Comparison of ENCODE assay signal across 1 cellular context in the genomic region with DNA sequence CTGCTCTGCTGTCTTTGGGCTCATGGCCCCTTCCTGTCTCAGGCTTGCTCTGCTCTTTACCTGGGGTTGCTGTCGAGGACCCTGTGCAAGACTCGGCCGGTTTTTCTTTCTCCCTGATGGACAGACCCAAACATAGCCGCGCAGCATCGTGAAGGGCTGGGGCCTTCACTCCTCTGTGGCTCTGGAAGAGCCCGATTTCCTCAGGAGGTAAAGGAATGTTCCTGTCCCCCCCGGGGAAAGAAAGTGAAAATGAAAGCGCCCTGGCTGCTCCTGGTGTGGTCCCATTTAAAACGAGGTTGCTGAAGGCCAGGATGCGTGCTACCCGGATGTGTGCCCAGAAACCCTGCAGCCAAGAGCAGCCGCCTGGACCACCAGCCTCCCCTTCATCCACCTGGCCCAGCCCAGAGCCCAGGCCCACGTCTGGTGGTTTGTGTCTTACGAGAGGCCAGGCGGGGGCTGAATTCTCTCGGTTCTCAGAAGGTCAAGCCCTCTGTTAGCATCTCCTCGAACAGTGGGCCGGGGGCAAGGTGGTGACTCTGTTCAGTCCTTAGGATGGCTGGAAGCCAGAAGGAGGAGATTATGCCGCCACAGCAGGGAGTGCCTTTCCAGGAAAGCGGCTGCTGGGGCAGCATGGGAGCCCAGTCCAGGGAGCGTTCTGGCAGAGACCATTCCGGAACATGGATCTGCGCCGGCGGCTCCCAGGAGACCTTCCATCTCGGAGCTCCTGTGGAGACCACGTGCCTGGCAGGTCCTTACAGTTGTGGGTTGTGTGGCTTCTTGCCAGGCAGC.
TF ChIP-seq lines count a peak whose summit lies in the region.

No MANE protein-coding gene starts in this region.

TF ChIP-seq in K562, 482 proteins besides CTCF, POLR2A, EP300 and RAD21 (continued from another document and continues in another):
- TF ChIP-seq, protein P1, sequence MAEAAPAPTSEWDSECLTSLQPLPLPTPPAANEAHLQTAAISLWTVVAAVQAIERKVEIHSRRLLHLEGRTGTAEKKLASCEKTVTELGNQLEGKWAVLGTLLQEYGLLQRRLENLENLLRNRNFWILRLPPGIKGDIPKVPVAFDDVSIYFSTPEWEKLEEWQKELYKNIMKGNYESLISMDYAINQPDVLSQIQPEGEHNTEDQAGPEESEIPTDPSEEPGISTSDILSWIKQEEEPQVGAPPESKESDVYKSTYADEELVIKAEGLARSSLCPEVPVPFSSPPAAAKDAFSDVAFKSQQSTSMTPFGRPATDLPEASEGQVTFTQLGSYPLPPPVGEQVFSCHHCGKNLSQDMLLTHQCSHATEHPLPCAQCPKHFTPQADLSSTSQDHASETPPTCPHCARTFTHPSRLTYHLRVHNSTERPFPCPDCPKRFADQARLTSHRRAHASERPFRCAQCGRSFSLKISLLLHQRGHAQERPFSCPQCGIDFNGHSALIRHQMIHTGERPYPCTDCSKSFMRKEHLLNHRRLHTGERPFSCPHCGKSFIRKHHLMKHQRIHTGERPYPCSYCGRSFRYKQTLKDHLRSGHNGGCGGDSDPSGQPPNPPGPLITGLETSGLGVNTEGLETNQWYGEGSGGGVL (CRISPR knock-in tag; IDR thresholded peaks at IDR 0.05) = no peak
- TF ChIP-seq HNRNPH1 (optimal IDR thresholded peaks at IDR 0.05; ENCODE audit: low read depth, low read length) (no peak), ETV6 (IDR thresholded peaks at IDR 0.05; ENCODE audit: borderline replicate concordance in 1 of 2, low read depth in 2 of 2, low read length in 1 of 2) (no peak), ETV6 (CRISPR knock-in tag; IDR thresholded peaks at IDR 0.05; ENCODE audit: borderline replicate concordance) (no peak), NUFIP1 (IDR thresholded peaks at IDR 0.05; ENCODE audit: partially characterized antibody) (no peak), NCOA1 (IDR thresholded peaks at IDR 0.05; ENCODE audit: low read depth) (no peak), MED1 (CRISPR knock-in tag; IDR thresholded peaks at IDR 0.05; ENCODE audit: borderline replicate concordance) (no peak), ZNF408 (CRISPR knock-in tag; IDR thresholded peaks at IDR 0.05; ENCODE audit: low read depth) (no peak), HNRNPL (IDR thresholded peaks at IDR 0.05; ENCODE audit: low read depth, low read length) (no peak), ATF7 (IDR thresholded peaks at IDR 0.05) (no peak), ZNF140 (CRISPR knock-in tag; IDR thresholded peaks at IDR 0.05) (no peak), L3MBTL2 (IDR thresholded peaks at IDR 0.05) (no peak), BRD9 (IDR thresholded peaks at IDR 0.05; ENCODE audit: low read depth, partially characterized antibody) (no peak), ZNF785 (CRISPR knock-in tag; IDR thresholded peaks at IDR 0.05) (no peak), NR2F6 (CRISPR knock-in tag; IDR thresholded peaks at IDR 0.05) (no peak), SRSF9 (IDR thresholded peaks at IDR 0.05; ENCODE audit: borderline replicate concordance, low read depth, low read length) (no peak), ZNF764 (CRISPR knock-in tag; IDR thresholded peaks at IDR 0.05; ENCODE audit: low read depth) (no peak), HSF4 (CRISPR knock-in tag; IDR thresholded peaks at IDR 0.05; ENCODE audit: borderline replicate concordance) (no peak), PHB (CRISPR knock-in tag; IDR thresholded peaks at IDR 0.05) (no peak), FOXK1 (CRISPR knock-in tag; IDR thresholded peaks at IDR 0.05; ENCODE audit: borderline replicate concordance) (0 out of 2 replicates have a peak, but pooled peaks have one; percentile 7), MYNN (IDR thresholded peaks at IDR 0.05) (no peak), MYNN (CRISPR knock-in tag; IDR thresholded peaks at IDR 0.05) (no peak), FOXP1 (CRISPR knock-in tag; IDR thresholded peaks at IDR 0.05) (0 out of 2 replicates have a peak, but pooled peaks have one; percentile 20), EGR1 (conservative IDR thresholded peaks at IDR 0.05) (0 out of 2 replicates have a peak, but pooled peaks have one; percentile 20), ZNF165 (CRISPR knock-in tag; IDR thresholded peaks at IDR 0.05; ENCODE audit: borderline replicate concordance) (no peak), BRF1 (IDR thresholded peaks at IDR 0.05; ENCODE audit: borderline replicate concordance, extremely low read depth, insufficient read length) (no peak), SOX6 (IDR thresholded peaks at IDR 0.05) (no peak), ZNF586 (CRISPR knock-in tag; conservative IDR thresholded peaks at IDR 0.05) (no peak), LEF1 (IDR thresholded peaks at IDR 0.05) (no peak), ZNF431 (CRISPR knock-in tag; IDR thresholded peaks at IDR 0.05) (no peak), GATAD2A (IDR thresholded peaks at IDR 0.05) (no peak), ZNF184 (CRISPR knock-in tag; IDR thresholded peaks at IDR 0.05) (no peak), HDAC1 (IDR thresholded peaks at IDR 0.05) (peak in 1 of 2 experiments; percentile 43; a peak in 1 of 4 replicates), SMAD2 (IDR thresholded peaks at IDR 0.05; ENCODE audit: low read depth, low read length) (no peak), ZNF717 (CRISPR knock-in tag; IDR thresholded peaks at IDR 0.05) (no peak), DMBX1 (CRISPR knock-in tag; IDR thresholded peaks at IDR 0.05; ENCODE audit: borderline replicate concordance) (0 out of 2 replicates have a peak, but pooled peaks have one; percentile 5), ZKSCAN3 (CRISPR knock-in tag; IDR thresholded peaks at IDR 0.05) (no peak), CHD2 (IDR thresholded peaks at IDR 0.05; ENCODE audit: low read depth, low read length) (no peak), KAT7 (CRISPR knock-in tag; IDR thresholded peaks at IDR 0.05; ENCODE audit: borderline replicate concordance) (0 out of 2 replicates have a peak, but pooled peaks have one; percentile 37), ZNF668 (CRISPR knock-in tag; IDR thresholded peaks at IDR 0.05) (no peak), CCNT2 (IDR thresholded peaks at IDR 0.05; ENCODE audit: borderline replicate concordance, extremely low read depth, insufficient read length, low read depth, low read length) (no peak), ZNF76 (CRISPR knock-in tag; IDR thresholded peaks at IDR 0.05; ENCODE audit: borderline replicate concordance) (no peak)
- TF ChIP-seq, protein P2, sequence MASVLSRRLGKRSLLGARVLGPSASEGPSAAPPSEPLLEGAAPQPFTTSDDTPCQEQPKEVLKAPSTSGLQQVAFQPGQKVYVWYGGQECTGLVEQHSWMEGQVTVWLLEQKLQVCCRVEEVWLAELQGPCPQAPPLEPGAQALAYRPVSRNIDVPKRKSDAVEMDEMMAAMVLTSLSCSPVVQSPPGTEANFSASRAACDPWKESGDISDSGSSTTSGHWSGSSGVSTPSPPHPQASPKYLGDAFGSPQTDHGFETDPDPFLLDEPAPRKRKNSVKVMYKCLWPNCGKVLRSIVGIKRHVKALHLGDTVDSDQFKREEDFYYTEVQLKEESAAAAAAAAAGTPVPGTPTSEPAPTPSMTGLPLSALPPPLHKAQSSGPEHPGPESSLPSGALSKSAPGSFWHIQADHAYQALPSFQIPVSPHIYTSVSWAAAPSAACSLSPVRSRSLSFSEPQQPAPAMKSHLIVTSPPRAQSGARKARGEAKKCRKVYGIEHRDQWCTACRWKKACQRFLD (CRISPR knock-in tag; IDR thresholded peaks at IDR 0.05) = no peak
- TF ChIP-seq, protein P3, sequence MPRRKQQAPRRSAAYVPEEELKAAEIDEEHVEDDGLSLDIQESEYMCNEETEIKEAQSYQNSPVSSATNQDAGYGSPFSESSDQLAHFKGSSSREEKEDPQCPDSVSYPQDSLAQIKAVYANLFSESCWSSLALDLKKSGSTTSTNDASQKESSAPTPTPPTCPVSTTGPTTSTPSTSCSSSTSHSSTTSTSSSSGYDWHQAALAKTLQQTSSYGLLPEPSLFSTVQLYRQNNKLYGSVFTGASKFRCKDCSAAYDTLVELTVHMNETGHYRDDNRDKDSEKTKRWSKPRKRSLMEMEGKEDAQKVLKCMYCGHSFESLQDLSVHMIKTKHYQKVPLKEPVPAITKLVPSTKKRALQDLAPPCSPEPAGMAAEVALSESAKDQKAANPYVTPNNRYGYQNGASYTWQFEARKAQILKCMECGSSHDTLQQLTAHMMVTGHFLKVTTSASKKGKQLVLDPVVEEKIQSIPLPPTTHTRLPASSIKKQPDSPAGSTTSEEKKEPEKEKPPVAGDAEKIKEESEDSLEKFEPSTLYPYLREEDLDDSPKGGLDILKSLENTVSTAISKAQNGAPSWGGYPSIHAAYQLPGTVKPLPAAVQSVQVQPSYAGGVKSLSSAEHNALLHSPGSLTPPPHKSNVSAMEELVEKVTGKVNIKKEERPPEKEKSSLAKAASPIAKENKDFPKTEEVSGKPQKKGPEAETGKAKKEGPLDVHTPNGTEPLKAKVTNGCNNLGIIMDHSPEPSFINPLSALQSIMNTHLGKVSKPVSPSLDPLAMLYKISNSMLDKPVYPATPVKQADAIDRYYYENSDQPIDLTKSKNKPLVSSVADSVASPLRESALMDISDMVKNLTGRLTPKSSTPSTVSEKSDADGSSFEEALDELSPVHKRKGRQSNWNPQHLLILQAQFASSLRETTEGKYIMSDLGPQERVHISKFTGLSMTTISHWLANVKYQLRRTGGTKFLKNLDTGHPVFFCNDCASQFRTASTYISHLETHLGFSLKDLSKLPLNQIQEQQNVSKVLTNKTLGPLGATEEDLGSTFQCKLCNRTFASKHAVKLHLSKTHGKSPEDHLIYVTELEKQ (CRISPR knock-in tag; IDR thresholded peaks at IDR 0.05) = no peak
- TF ChIP-seq, protein P4, sequence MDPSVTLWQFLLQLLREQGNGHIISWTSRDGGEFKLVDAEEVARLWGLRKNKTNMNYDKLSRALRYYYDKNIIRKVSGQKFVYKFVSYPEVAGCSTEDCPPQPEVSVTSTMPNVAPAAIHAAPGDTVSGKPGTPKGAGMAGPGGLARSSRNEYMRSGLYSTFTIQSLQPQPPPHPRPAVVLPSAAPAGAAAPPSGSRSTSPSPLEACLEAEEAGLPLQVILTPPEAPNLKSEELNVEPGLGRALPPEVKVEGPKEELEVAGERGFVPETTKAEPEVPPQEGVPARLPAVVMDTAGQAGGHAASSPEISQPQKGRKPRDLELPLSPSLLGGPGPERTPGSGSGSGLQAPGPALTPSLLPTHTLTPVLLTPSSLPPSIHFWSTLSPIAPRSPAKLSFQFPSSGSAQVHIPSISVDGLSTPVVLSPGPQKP (CRISPR knock-in tag; IDR thresholded peaks at IDR 0.05) = no peak
- TF ChIP-seq, protein P5, sequence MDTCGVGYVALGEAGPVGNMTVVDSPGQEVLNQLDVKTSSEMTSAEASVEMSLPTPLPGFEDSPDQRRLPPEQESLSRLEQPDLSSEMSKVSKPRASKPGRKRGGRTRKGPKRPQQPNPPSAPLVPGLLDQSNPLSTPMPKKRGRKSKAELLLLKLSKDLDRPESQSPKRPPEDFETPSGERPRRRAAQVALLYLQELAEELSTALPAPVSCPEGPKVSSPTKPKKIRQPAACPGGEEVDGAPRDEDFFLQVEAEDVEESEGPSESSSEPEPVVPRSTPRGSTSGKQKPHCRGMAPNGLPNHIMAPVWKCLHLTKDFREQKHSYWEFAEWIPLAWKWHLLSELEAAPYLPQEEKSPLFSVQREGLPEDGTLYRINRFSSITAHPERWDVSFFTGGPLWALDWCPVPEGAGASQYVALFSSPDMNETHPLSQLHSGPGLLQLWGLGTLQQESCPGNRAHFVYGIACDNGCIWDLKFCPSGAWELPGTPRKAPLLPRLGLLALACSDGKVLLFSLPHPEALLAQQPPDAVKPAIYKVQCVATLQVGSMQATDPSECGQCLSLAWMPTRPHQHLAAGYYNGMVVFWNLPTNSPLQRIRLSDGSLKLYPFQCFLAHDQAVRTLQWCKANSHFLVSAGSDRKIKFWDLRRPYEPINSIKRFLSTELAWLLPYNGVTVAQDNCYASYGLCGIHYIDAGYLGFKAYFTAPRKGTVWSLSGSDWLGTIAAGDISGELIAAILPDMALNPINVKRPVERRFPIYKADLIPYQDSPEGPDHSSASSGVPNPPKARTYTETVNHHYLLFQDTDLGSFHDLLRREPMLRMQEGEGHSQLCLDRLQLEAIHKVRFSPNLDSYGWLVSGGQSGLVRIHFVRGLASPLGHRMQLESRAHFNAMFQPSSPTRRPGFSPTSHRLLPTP (IDR thresholded peaks at IDR 0.05; ENCODE audit: borderline replicate concordance, extremely low read depth, insufficient read length) = no peak
- TF ChIP-seq, protein P6, sequence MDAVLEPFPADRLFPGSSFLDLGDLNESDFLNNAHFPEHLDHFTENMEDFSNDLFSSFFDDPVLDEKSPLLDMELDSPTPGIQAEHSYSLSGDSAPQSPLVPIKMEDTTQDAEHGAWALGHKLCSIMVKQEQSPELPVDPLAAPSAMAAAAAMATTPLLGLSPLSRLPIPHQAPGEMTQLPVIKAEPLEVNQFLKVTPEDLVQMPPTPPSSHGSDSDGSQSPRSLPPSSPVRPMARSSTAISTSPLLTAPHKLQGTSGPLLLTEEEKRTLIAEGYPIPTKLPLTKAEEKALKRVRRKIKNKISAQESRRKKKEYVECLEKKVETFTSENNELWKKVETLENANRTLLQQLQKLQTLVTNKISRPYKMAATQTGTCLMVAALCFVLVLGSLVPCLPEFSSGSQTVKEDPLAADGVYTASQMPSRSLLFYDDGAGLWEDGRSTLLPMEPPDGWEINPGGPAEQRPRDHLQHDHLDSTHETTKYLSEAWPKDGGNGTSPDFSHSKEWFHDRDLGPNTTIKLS (IDR thresholded peaks at IDR 0.05; ENCODE audit: borderline replicate concordance, low read depth) = no peak
- TF ChIP-seq, protein P7, sequence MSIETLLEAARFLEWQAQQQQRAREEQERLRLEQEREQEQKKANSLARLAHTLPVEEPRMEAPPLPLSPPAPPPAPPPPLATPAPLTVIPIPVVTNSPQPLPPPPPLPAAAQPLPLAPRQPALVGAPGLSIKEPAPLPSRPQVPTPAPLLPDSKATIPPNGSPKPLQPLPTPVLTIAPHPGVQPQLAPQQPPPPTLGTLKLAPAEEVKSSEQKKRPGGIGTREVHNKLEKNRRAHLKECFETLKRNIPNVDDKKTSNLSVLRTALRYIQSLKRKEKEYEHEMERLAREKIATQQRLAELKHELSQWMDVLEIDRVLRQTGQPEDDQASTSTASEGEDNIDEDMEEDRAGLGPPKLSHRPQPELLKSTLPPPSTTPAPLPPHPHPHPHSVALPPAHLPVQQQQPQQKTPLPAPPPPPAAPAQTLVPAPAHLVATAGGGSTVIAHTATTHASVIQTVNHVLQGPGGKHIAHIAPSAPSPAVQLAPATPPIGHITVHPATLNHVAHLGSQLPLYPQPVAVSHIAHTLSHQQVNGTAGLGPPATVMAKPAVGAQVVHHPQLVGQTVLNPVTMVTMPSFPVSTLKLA (conservative IDR thresholded peaks at IDR 0.05) = peak in 1 of 2 experiments; percentile 52; a peak in 1 of 4 replicates
- TF ChIP-seq, protein P8, sequence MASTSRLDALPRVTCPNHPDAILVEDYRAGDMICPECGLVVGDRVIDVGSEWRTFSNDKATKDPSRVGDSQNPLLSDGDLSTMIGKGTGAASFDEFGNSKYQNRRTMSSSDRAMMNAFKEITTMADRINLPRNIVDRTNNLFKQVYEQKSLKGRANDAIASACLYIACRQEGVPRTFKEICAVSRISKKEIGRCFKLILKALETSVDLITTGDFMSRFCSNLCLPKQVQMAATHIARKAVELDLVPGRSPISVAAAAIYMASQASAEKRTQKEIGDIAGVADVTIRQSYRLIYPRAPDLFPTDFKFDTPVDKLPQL (IDR thresholded peaks at IDR 0.05; ENCODE audit: extremely low read depth, insufficient read length) = no peak
- TF ChIP-seq, protein P9, sequence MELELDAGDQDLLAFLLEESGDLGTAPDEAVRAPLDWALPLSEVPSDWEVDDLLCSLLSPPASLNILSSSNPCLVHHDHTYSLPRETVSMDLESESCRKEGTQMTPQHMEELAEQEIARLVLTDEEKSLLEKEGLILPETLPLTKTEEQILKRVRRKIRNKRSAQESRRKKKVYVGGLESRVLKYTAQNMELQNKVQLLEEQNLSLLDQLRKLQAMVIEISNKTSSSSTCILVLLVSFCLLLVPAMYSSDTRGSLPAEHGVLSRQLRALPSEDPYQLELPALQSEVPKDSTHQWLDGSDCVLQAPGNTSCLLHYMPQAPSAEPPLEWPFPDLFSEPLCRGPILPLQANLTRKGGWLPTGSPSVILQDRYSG (tag; conservative IDR thresholded peaks at IDR 0.05; ENCODE audit: low read depth) = no peak
